Comparison of ENCODE assay signal across 8 cellular contexts in the genomic region with DNA sequence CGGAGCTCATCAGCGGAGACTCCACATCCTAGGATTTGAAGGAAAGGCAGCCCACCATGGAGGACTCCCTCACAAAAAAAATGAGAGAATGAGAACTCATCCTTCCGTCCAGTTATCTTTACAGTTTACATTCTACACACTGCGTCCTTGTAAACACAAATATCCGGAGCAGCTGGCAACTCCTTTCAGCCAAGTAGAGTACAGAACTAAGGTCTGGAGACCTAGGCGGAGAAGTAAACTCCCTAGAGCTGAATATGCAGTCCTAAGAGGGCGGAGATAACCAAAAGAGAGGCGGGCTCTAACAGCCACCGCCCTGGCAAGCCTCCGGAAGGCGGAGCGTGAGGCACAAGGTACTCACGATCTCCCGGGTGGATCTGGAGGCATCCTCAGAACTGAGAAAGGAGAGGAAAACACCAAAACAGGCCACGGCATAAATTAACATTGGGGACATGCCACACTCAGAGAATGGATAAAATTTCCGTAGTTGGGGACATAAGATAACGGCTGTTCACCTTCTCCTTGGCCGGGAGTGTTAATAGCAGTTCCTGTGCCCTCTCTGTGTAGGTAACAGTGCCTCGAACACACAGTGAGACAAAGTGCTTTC. TPM values are rescaled to one million over a fixed set of nuclear protein-coding genes. Genes with fewer than 3 reads are reported as not detected.
DNase-seq lines count a peak whose midpoint lies in the region; ATAC-seq, FAIRE-seq and TF ChIP-seq lines count a peak whose summit lies in the region.

No MANE protein-coding gene starts in this region.

- ATAC-seq in left ventricle myocardium superior (peak; percentile 28), psoas muscle (peak; percentile 16 to 44 (median 26)), HG02763 (IDR thresholded peaks at IDR 0.05; ENCODE audit: unreplicated experiment) (no peak)

- DNase-seq in GM04503 (ENCODE audit: low read depth) (peak; percentile 33), NCI-H1436 (lab: John Stamatoyannopoulos, UW) (peak; percentile 75), T-helper 1 cell (peak; percentile 59 to 87 (median 73)), amniotic epithelial cell (ENCODE audit: low read depth) (peak; percentile 71), left ventricle myocardium superior (peak; percentile 92), psoas muscle (peak; percentile 87 to 91), urothelium cell line (ENCODE audit: low spot score) (peak; percentile 63)

- H3K4me3 ChIP-seq in psoas muscle: peak overlapping the region; percentile 96

- intact Hi-C loops in left ventricle myocardium superior (cut with micrococcal nuclease): no loop called here
- intact Hi-C loops in psoas muscle (cut with DNase I): no loop called here

- H3K27me3 ChIP-seq in psoas muscle (ENCODE audit: insufficient read depth in 3 of 3, low read length in 2 of 3): no peaks in the 10 kb centered on the region

- peaks cover 19% of the 10 kb centered on the region for H3K4me1 ChIP-seq in psoas muscle

- no peaks in the 10 kb centered on the region for H3K9me3 ChIP-seq in psoas muscle

- H3K27ac ChIP-seq in psoas muscle: peak overlapping the region; percentile 99

- TF ChIP-seq CTCF in psoas muscle (IDR thresholded peaks at IDR 0.05): no peak

- FAIRE-seq in urothelium cell line (lab: Jason Lieb, UNC): no peak

- 0% methylated on average over 19 of the region's 19 CpGs for WGBS in psoas muscle, 3 donors

- H3K36me3 ChIP-seq in psoas muscle (ENCODE audit: insufficient read depth in 1 of 2, low read depth in 1 of 2): peaks cover 0 to 4% of the 10 kb centered on the region in 2 donors

RNA-seq across cellular contexts. Expression of gene SIN3A, which starts 1.0 kb away (rescaled TPM):
- 28.3 TPM for total RNA-seq in left ventricle myocardium superior
- total RNA-seq in psoas muscle: 10 to 100 TPM; 21.7 to 35.5 (median 29.9) TPM
- 1 to 10 TPM; 7.2 to 8.9 (median 8.8) TPM for polyA plus RNA-seq in psoas muscle

Comparison
In these comparisons a context has a peak if more than half of its experiments do, and no peak if none do; other contexts are left out.
1. DNase-seq: peak in every context shown above with its lines; median percentile 92 in left ventricle myocardium superior; 89 in psoas muscle; 75 in NCI-H1436; 73 in T-helper 1 cell; 71 in amniotic epithelial cell; 63 in urothelium cell line; 33 in GM04503.